In the genomic region with DNA sequence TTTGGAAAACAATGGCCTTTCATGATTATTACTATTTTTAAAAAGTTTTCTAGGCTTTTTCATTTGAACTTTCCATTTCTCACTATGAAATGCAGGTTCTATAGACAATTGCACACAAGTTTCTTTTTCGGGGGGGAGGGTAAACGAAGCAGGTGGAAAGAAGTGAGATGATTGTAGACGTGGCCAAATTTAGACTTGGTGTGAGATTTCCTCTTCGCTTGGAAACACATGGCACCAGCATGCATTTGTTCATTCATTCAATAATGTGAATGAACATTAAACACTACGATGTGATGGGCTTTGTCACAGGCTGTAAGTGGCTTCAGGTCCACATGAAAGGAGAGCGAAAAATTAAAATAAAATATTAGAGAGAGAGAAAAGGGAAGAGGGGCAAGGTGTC, we compare ENCODE assay signal across 1 cellular context.
TF ChIP-seq lines count a peak whose summit lies in the region.

No MANE protein-coding gene starts in this region.

TF ChIP-seq in HCT116, 20 proteins besides CTCF, POLR2A, EP300 and RAD21 (continued from another document):
- TF ChIP-seq, protein P1, sequence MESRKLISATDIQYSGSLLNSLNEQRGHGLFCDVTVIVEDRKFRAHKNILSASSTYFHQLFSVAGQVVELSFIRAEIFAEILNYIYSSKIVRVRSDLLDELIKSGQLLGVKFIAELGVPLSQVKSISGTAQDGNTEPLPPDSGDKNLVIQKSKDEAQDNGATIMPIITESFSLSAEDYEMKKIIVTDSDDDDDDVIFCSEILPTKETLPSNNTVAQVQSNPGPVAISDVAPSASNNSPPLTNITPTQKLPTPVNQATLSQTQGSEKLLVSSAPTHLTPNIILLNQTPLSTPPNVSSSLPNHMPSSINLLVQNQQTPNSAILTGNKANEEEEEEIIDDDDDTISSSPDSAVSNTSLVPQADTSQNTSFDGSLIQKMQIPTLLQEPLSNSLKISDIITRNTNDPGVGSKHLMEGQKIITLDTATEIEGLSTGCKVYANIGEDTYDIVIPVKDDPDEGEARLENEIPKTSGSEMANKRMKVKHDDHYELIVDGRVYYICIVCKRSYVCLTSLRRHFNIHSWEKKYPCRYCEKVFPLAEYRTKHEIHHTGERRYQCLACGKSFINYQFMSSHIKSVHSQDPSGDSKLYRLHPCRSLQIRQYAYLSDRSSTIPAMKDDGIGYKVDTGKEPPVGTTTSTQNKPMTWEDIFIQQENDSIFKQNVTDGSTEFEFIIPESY (IDR thresholded peaks at IDR 0.05; ENCODE audit: extremely low read depth, insufficient replicate concordance, low read length) = no peak
- TF ChIP-seq FOSL1 (IDR thresholded peaks at IDR 0.05; ENCODE audit: low read depth) = no peak
- no peak for TF ChIP-seq ATF3 (IDR thresholded peaks at IDR 0.05)
